Comparison of ENCODE assay signal across 14 cellular contexts in the genomic region with DNA sequence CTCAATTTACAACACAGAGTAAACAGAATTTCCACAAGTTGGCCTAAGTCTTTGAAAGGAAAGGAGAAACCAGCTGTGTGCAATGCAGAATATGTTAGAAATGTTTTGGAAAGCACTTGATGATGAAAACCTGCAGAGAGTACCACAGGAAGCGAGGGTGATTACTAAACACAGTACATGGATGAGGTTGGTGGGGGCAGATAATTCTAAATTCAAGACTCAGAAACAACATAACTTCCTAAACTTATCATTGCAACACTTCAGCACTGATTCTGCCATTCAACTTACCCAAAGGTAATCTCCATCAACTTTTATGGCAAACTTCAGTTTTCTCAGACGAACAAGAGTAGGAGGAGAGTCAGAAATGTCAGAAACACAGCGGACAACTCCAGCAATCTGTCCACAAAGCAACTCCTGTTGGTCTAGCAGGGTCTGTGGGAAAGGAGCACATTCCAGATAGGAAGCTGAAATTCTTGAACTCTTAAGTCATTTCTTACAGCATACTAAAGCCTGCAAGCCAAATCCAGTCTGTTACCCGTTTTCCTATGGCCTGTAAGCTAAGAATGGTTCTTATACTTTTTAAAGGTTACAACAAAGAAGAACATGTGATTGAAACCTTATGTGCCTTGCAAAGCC. TPM values are rescaled to one million over a fixed set of nuclear protein-coding genes. Genes with fewer than 3 reads are reported as not detected.
A peak's percentile ranks its signal among the peaks of the same experiment; 100 is the strongest.
DNase-seq lines count a peak whose midpoint lies in the region; ATAC-seq and TF ChIP-seq lines count a peak whose summit lies in the region.
"Had no signal": no experiment of that assay in that cellular context is flagged by ENCODE, and none has a peak within 500 bp of the region (broad histone marks: within the 10 kb centered on the region; RNA-seq: fewer than 3 reads in every experiment).

No MANE protein-coding gene starts in this region.

- no peak for TF ChIP-seq CTCF in natural killer cell (IDR thresholded peaks at IDR 0.05)
- TF ChIP-seq CTCF in fibroblast of villous mesenchyme (IDR thresholded peaks at IDR 0.05; ENCODE audit: insufficient read depth, low read depth, low read length) = no peak

- no peaks in the 10 kb centered on the region for H3K27me3 Mint-ChIP-seq in natural killer cell treated with Interleukin-12 subunit alpha and Interleukin-12 subunit beta and Interleukin-15 and Interleukin-18, amount 100 ng/mL, for 72 hours
- no peaks in the 10 kb centered on the region for H3K27me3 Mint-ChIP-seq in natural killer cell (ENCODE audit: low read depth in 2 of 2)
- H3K27me3 Mint-ChIP-seq: activated B cell treated with CpG ODN at 0.5 μM for 24 hours; dendritic cell treated with granulocyte-macrophage colony-stimulating factor and Interleukin-4, amounts not matched to agents 40 ng/mL and 50 ng/mL, for 4 days had no signal

- H3K9me3 Mint-ChIP-seq in natural killer cell treated with Interleukin-12 subunit alpha and Interleukin-12 subunit beta and Interleukin-15 and Interleukin-18, amount 100 ng/mL, for 72 hours = no peaks in the 10 kb centered on the region
- no peaks in the 10 kb centered on the region for H3K9me3 Mint-ChIP-seq in natural killer cell
- H3K9me3 Mint-ChIP-seq: activated B cell treated with CpG ODN at 0.5 μM for 24 hours; dendritic cell treated with granulocyte-macrophage colony-stimulating factor and Interleukin-4, amounts not matched to agents 40 ng/mL and 50 ng/mL, for 4 days had no signal

- ATAC-seq in natural killer cell treated with Interleukin-12 subunit alpha and Interleukin-12 subunit beta and Interleukin-15 and Interleukin-18, amount 100 ng/mL, for 72 hours = peak; percentile 70
- ATAC-seq in natural killer cell = no peak
- ATAC-seq in HG03175 (IDR thresholded peaks at IDR 0.05; ENCODE audit: unreplicated experiment) = no peak

- intact Hi-C loops in natural killer cell (cut with micrococcal nuclease) = no loop called here

- H3K27ac ChIP-seq in SJSA1 = peak overlapping the region; percentile 76

- no peaks in the 10 kb centered on the region for H3K27me3 ChIP-seq in SJSA1 (replicated peaks)

- H3K36me3 Mint-ChIP-seq in natural killer cell treated with Interleukin-12 subunit alpha and Interleukin-12 subunit beta and Interleukin-15 and Interleukin-18, amount 100 ng/mL, for 72 hours = peaks cover 14% of the 10 kb centered on the region
- peaks cover 18% of the 10 kb centered on the region for H3K36me3 Mint-ChIP-seq in natural killer cell

- H3K9me3 ChIP-seq in SJSA1 (replicated peaks) = no peaks in the 10 kb centered on the region

- H3K4me1 ChIP-seq in SJSA1 (replicated peaks) = peaks cover 45% of the 10 kb centered on the region

- no peak for DNase-seq in natural killer cell treated with Interleukin-12 subunit alpha and Interleukin-12 subunit beta and Interleukin-15 and Interleukin-18, amount 100 ng/mL, for 72 hours (ENCODE audit: low spot score)
- no peak for DNase-seq in natural killer cell
- peak; percentile 66 to 77 for DNase-seq in SJSA1 (ENCODE audit: low read depth in 1 of 2, low spot score in 2 of 2)
- peak; percentile 23 for DNase-seq in fibroblast of villous mesenchyme (ENCODE audit: low read depth)
- no peak for DNase-seq in NCI-H510A (lab: John Stamatoyannopoulos, UW)
- no peak for DNase-seq in amniotic stem cell (lab: John Stamatoyannopoulos, UW)
- DNase-seq in hypothalamus (lab: John Stamatoyannopoulos, UW) = no peak
- DNase-seq: activated B cell treated with CpG ODN at 0.5 μM for 24 hours, activated gamma-delta T cell, glutamatergic neuron, Karpas-422, mammary epithelial cell had no signal

- H3K4me3 Mint-ChIP-seq in natural killer cell treated with Interleukin-12 subunit alpha and Interleukin-12 subunit beta and Interleukin-15 and Interleukin-18, amount 100 ng/mL, for 72 hours = peak overlapping the region; percentile 48
- no peak overlapping the region for H3K4me3 Mint-ChIP-seq in natural killer cell
- H3K4me3 Mint-ChIP-seq: activated B cell treated with CpG ODN at 0.5 μM for 24 hours; dendritic cell treated with granulocyte-macrophage colony-stimulating factor and Interleukin-4, amounts not matched to agents 40 ng/mL and 50 ng/mL, for 4 days had no signal

- peaks cover 60% of the 10 kb centered on the region for H3K36me3 ChIP-seq in SJSA1

- H3K27ac Mint-ChIP-seq in natural killer cell treated with Interleukin-12 subunit alpha and Interleukin-12 subunit beta and Interleukin-15 and Interleukin-18, amount 100 ng/mL, for 72 hours = peak overlapping the region; percentile 39 to 46
- no peak overlapping the region for H3K27ac Mint-ChIP-seq in natural killer cell
- H3K27ac Mint-ChIP-seq: activated B cell treated with CpG ODN at 0.5 μM for 24 hours; dendritic cell treated with granulocyte-macrophage colony-stimulating factor and Interleukin-4, amounts not matched to agents 40 ng/mL and 50 ng/mL, for 4 days had no signal

- peaks cover 40 to 51% of the 10 kb centered on the region in 2 donors for H3K4me1 Mint-ChIP-seq in natural killer cell treated with Interleukin-12 subunit alpha and Interleukin-12 subunit beta and Interleukin-15 and Interleukin-18, amount 100 ng/mL, for 72 hours (ENCODE audit: low read depth in 2 of 2)
- peaks cover 33 to 42% of the 10 kb centered on the region in 2 donors for H3K4me1 Mint-ChIP-seq in natural killer cell

- H3K4me3 ChIP-seq in SJSA1 (0 out of 2 replicates have a peak overlapping the region, but pooled peaks have one; percentile 4), fibroblast of villous mesenchyme (ENCODE audit: low read depth, low read length) (no peak overlapping the region)

RNA-seq across cellular contexts. Expression of a gene that starts 6.8 kb away (rescaled TPM):
- total RNA-seq in natural killer cell treated with Interleukin-12 subunit alpha and Interleukin-12 subunit beta and Interleukin-15 and Interleukin-18, amount 100 ng/mL, for 72 hours = 10 to 100 TPM; 31.0 to 40.1 TPM
- total RNA-seq in natural killer cell (10 to 100 TPM; 44.8 to 53.6 (median 50.7) TPM), fibroblast of villous mesenchyme (28.0 and 28.1 TPM in 2 replicates)
- total RNA-seq in SJSA1 (2014; rRNA removed; shearing (Covaris generic)) = 28.9 and 29.5 TPM in 2 replicates

RNA-seq across cellular contexts. Expression of a gene that starts 6.9 kb away (rescaled TPM):
- total RNA-seq in natural killer cell treated with Interleukin-12 subunit alpha and Interleukin-12 subunit beta and Interleukin-15 and Interleukin-18, amount 100 ng/mL, for 72 hours = 10 to 100 TPM; 28.6 to 31.8 TPM
- total RNA-seq in natural killer cell (10 to 100 TPM; 18.8 to 21.5 (median 21.4) TPM), fibroblast of villous mesenchyme (10.4 and 13.5 TPM in 2 replicates)
- total RNA-seq in SJSA1 (2014; rRNA removed; shearing (Covaris generic)) = 39.6 and 76.4 TPM in 2 replicates

RNA-seq across cellular contexts. Expression of a gene that starts 35.5 kb away (rescaled TPM):
- 10 to 100 TPM; 56.5 to 57.7 TPM for total RNA-seq in natural killer cell treated with Interleukin-12 subunit alpha and Interleukin-12 subunit beta and Interleukin-15 and Interleukin-18, amount 100 ng/mL, for 72 hours
- total RNA-seq in natural killer cell (100 to 1,000 TPM; 108 to 131 (median 124) TPM), fibroblast of villous mesenchyme (32.9 and 34.5 TPM in 2 replicates)
- total RNA-seq in SJSA1 (2014; rRNA removed; shearing (Covaris generic)) = 25.3 and 29.5 TPM in 2 replicates

RNA-seq across cellular contexts. Expression of a gene that starts 47.8 kb away (rescaled TPM):
- total RNA-seq in natural killer cell treated with Interleukin-12 subunit alpha and Interleukin-12 subunit beta and Interleukin-15 and Interleukin-18, amount 100 ng/mL, for 72 hours = 10 to 100 TPM in 1 of 2 donors, 1 to 10 TPM in 1; 8.5 to 13.6 TPM
- total RNA-seq in natural killer cell (1 to 10 TPM; 1.6 to 3.0 (median 1.9) TPM), fibroblast of villous mesenchyme (0.32 and 2.2 TPM in 2 replicates)
- 0.06 and 0.87 TPM in 2 replicates for total RNA-seq in SJSA1 (2014; rRNA removed; shearing (Covaris generic))

Comparison
In these comparisons a context has a peak if more than half of its experiments do, and no peak if none do; other contexts are left out.
1. ATAC-seq: peak in natural killer cell treated with Interleukin-12 subunit alpha and Interleukin-12 subunit beta and Interleukin-15 and Interleukin-18, amount 100 ng/mL, for 72 hours (2 of 2); none in natural killer cell (0 of 3) and HG03175 (single experiment).
2. H3K27ac Mint-ChIP-seq: peak in natural killer cell treated with Interleukin-12 subunit alpha and Interleukin-12 subunit beta and Interleukin-15 and Interleukin-18, amount 100 ng/mL, for 72 hours (2 of 2); none in natural killer cell (0 of 2).
3. DNase-seq: peak in SJSA1 (2 of 2) and fibroblast of villous mesenchyme (single experiment); none in natural killer cell treated with Interleukin-12 subunit alpha and Interleukin-12 subunit beta and Interleukin-15 and Interleukin-18, amount 100 ng/mL, for 72 hours (single experiment), natural killer cell (single experiment), NCI-H510A (single experiment), amniotic stem cell (single experiment) and hypothalamus (0 of 51).